In the genomic region with DNA sequence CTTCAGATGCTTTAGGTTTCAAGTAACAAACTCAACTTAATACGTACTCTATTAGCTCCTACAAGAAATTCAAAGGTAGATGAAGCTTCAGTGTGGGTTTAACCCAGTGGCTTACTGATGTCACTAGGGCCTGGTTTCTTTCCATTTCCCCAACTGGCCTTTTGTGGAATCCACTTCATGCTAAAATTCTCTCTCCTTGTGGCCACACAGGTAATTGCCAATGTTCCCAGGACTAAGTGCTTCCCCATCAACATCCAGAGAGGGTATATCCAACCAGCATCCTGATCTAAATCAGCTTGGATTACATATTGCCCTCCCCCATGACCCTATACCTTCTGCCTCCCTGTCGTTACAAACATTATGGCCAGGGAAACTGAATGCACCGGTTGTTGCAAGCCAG, we compare ENCODE assay signal across 20 cellular contexts. TPM values are rescaled to one million over a fixed set of nuclear protein-coding genes. Genes with fewer than 3 reads are reported as not detected.
DNase-seq lines count a peak whose midpoint lies in the region; TF ChIP-seq lines count a peak whose summit lies in the region.
"Had no signal": no experiment of that assay in that cellular context is flagged by ENCODE, and none has a peak within 500 bp of the region (broad histone marks: within the 10 kb centered on the region; RNA-seq: fewer than 3 reads in every experiment).

No MANE protein-coding gene starts in this region.

- H3K36me3 ChIP-seq in endodermal cell (ENCODE audit: control insufficient read depth, insufficient read depth, low read length) = no peaks in the 10 kb centered on the region
- H3K36me3 ChIP-seq: BLaER1 treated with 17β-estradiol and CSF1 and Interleukin-3, amounts not matched to agents 10 nM and 100 nM had no signal

- no peak overlapping the region for H3K27ac ChIP-seq in endodermal cell (ENCODE audit: low read depth, low read length)
- H3K27ac ChIP-seq: 22Rv1; BLaER1 treated with 17β-estradiol and CSF1 and Interleukin-3, amounts not matched to agents 10 nM and 100 nM had no signal

- peak; percentile 56 for TF ChIP-seq CTCF in endodermal cell (conservative IDR thresholded peaks at IDR 0.05)

- H3K27me3 Mint-ChIP-seq in endodermal cell (ENCODE audit: insufficient read depth) = no peaks in the 10 kb centered on the region
- H3K27me3 Mint-ChIP-seq in activated CD4-positive, alpha-beta T cell treated with anti-CD3 and anti-CD28 coated beads, Interleukin-2, amount 10 ng/mL, durations not matched to agents 24 days and 14 days = peaks cover 15% of the 10 kb centered on the region

- H3K9me3 Mint-ChIP-seq in endodermal cell = peaks cover 11% of the 10 kb centered on the region
- H3K9me3 Mint-ChIP-seq in activated CD4-positive, alpha-beta T cell treated with anti-CD3 and anti-CD28 coated beads, Interleukin-2, amount 10 ng/mL, durations not matched to agents 24 days and 14 days = no peaks in the 10 kb centered on the region
- H3K9me3 Mint-ChIP-seq: CD8-positive, alpha-beta memory T cell; T-cell had no signal

- H3K9me3 ChIP-seq in endodermal cell (ENCODE audit: control insufficient read depth, low read length) = no peaks in the 10 kb centered on the region

- no peak overlapping the region for H3K9ac ChIP-seq in endodermal cell (ENCODE audit: extremely low read depth, low read length, poor library complexity, severe bottlenecking)
- H3K9ac ChIP-seq: BLaER1 treated with 17β-estradiol and CSF1 and Interleukin-3, amounts not matched to agents 10 nM and 100 nM had no signal

- peak; percentile 21 for DNase-seq in DMS 273 (lab: John Stamatoyannopoulos, UW; ENCODE audit: unreplicated experiment)
- no peak for DNase-seq in DMS 273 treated with DMSO at 0.1 percent for 48 hours (lab: John Stamatoyannopoulos, UW)
- peak; percentile 78 for DNase-seq in NCI-H2227 (lab: John Stamatoyannopoulos, UW; ENCODE audit: unreplicated experiment)
- no peak for DNase-seq in endodermal cell
- no peak for DNase-seq in SKM-1 treated with dmso at 0.1 percent for 144 hours (lab: John Stamatoyannopoulos, UW; ENCODE audit: unreplicated experiment)
- DNase-seq in activated CD4-positive, alpha-beta T cell treated with anti-CD3 and anti-CD28 coated beads, Interleukin-2, amount 10 ng/mL, durations not matched to agents 24 days and 14 days = no peak
- DNase-seq in medulla oblongata (ENCODE audit: extremely low spot score) = no peak
- no peak for DNase-seq in 8988T
- DNase-seq: CD8-positive, alpha-beta memory T cell; DND-41; GF-D8; KBM-7; NCI-H1436; NCI-H2029; NCI-H2171; NCI-H748 treated with DMSO at 0.1 percent for 48 hours; PC-3; T-cell had no signal

- no peak overlapping the region for H3K4me3 ChIP-seq in endodermal cell (ENCODE audit: low read length)
- H3K4me3 ChIP-seq: BLaER1 treated with 17β-estradiol and CSF1 and Interleukin-3, amounts not matched to agents 10 nM and 100 nM had no signal

- WGBS in endodermal cell (ENCODE audit: insufficient coverage in 1 of 2, insufficient read length in 1 of 2), 2 experiments = 91 to 93% methylated on average over 3 of the region's 3 CpGs

- intact Hi-C loops in activated CD4-positive, alpha-beta T cell treated with anti-CD3 and anti-CD28 coated beads, Interleukin-2, amount 10 ng/mL, durations not matched to agents 24 days and 14 days (cut with micrococcal nuclease) = loop anchor here (5.0 kb wide), 1 partner anchor 307 kb away; no protein-coding TSS in a partner anchor

- no peak overlapping the region for H3K27ac Mint-ChIP-seq in endodermal cell
- no peak overlapping the region for H3K27ac Mint-ChIP-seq in activated CD4-positive, alpha-beta T cell treated with anti-CD3 and anti-CD28 coated beads, Interleukin-2, amount 10 ng/mL, durations not matched to agents 24 days and 14 days
- H3K27ac Mint-ChIP-seq: T-cell had no signal

- no peaks in the 10 kb centered on the region for H3K4me1 ChIP-seq in endodermal cell (ENCODE audit: control insufficient read depth, insufficient read depth, low read length)

- no peak overlapping the region for H3K4me3 Mint-ChIP-seq in endodermal cell
- H3K4me3 Mint-ChIP-seq in activated CD4-positive, alpha-beta T cell treated with anti-CD3 and anti-CD28 coated beads, Interleukin-2, amount 10 ng/mL, durations not matched to agents 24 days and 14 days = no peak overlapping the region
- H3K4me3 Mint-ChIP-seq: CD8-positive, alpha-beta memory T cell; T-cell had no signal

- H3K4me1 Mint-ChIP-seq in endodermal cell = peaks cover 2% of the 10 kb centered on the region
- H3K4me1 Mint-ChIP-seq in activated CD4-positive, alpha-beta T cell treated with anti-CD3 and anti-CD28 coated beads, Interleukin-2, amount 10 ng/mL, durations not matched to agents 24 days and 14 days = no peaks in the 10 kb centered on the region
- H3K4me1 Mint-ChIP-seq: CD8-positive, alpha-beta memory T cell; T-cell had no signal

- H3K27me3 ChIP-seq in endodermal cell (ENCODE audit: control insufficient read depth, insufficient read depth, low read length, poor library complexity, severe bottlenecking) = no peaks in the 10 kb centered on the region
- H3K27me3 ChIP-seq: BLaER1 treated with 17β-estradiol and CSF1 and Interleukin-3, amounts not matched to agents 10 nM and 100 nM had no signal

- peaks cover 11% of the 10 kb centered on the region for H3K36me3 Mint-ChIP-seq in endodermal cell (ENCODE audit: low read depth)
- no peaks in the 10 kb centered on the region for H3K36me3 Mint-ChIP-seq in activated CD4-positive, alpha-beta T cell treated with anti-CD3 and anti-CD28 coated beads, Interleukin-2, amount 10 ng/mL, durations not matched to agents 24 days and 14 days (ENCODE audit: low read depth)
- H3K36me3 Mint-ChIP-seq: T-cell had no signal

RNA-seq across cellular contexts. Expression of a gene that starts 10.7 kb away (rescaled TPM):
- total RNA-seq in endodermal cell = 1 to 10 TPM; 2.1 to 2.7 TPM
- polyA plus RNA-seq in endodermal cell (2013, experiment 1 of 2) = 1.5 TPM
- polyA plus RNA-seq in endodermal cell (2013, experiment 2 of 2) = 1.4 TPM
- total RNA-seq in activated CD4-positive, alpha-beta T cell treated with anti-CD3 and anti-CD28 coated beads, Interleukin-2, amount 10 ng/mL, durations not matched to agents 24 days and 14 days = 0.09 and 0.99 TPM in 2 replicates

RNA-seq across cellular contexts. Expression of a gene that starts 11.0 kb away (rescaled TPM):
- total RNA-seq in endodermal cell = 10 to 100 TPM; 46.3 to 48.9 TPM
- 43.8 TPM for polyA plus RNA-seq in endodermal cell (2013, experiment 1 of 2)
- 41.4 TPM for polyA plus RNA-seq in endodermal cell (2013, experiment 2 of 2)
- 53.4 and 56.5 TPM in 2 replicates for total RNA-seq in activated CD4-positive, alpha-beta T cell treated with anti-CD3 and anti-CD28 coated beads, Interleukin-2, amount 10 ng/mL, durations not matched to agents 24 days and 14 days

Comparison
In these comparisons a context has a peak if more than half of its experiments do, and no peak if none do; other contexts are left out.
1. DNase-seq: peak in DMS 273 (single experiment) and NCI-H2227 (single experiment); none in DMS 273 treated with DMSO at 0.1 percent for 48 hours (single experiment), endodermal cell (single experiment), SKM-1 treated with dmso at 0.1 percent for 144 hours (single experiment), activated CD4-positive, alpha-beta T cell treated with anti-CD3 and anti-CD28 coated beads, Interleukin-2, amount 10 ng/mL, durations not matched to agents 24 days and 14 days (single experiment), medulla oblongata (single experiment) and 8988T (single experiment).